In the genomic region with DNA sequence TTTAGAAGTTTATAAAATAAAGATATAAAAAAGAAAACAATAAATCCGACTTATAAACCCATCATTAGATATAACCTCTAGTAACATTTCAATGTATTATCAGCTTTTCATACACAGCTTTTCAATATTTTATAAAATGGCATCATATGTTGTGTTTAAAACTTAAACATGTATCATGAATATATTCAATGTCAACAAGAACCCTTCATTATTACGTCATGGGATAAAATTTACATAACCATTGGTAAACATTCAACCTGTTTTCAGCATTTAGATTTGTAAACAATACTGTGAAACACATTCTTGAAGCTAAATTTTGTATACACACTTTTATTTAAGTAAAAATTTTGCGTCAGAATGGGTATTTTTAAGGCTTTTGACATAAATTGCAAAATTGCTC, we compare ENCODE assay signal across 27 cellular contexts.
"Had no signal": no experiment of that assay in that cellular context is flagged by ENCODE, and none has a peak within 500 bp of the region (broad histone marks: within the 10 kb centered on the region; RNA-seq: fewer than 3 reads in every experiment).

No MANE protein-coding gene starts in this region.

- ATAC-seq: stimulated activated effector memory CD8-positive, alpha-beta T cell treated with anti-CD3 and anti-CD28 coated beads, Interleukin-12 subunit alpha, Interleukin-12 subunit beta, amount 100 ng/mL, for 72 hours; stimulated activated memory B cell treated with anti-CD40 and anti-IgM and Interleukin-4, amounts not matched to agents 10 μg/mL and 1 μg/mL and 100 μg/mL, for 72 hours; stimulated activated naive B cell treated with anti-CD40 and anti-IgM and Interleukin-4, amounts not matched to agents 10 μg/mL and 1 μg/mL and 100 μg/mL, for 72 hours; stimulated activated naive CD8-positive, alpha-beta T cell treated with anti-CD3 and anti-CD28 coated beads, Interleukin-15, amount 100 ng/mL, for 72 hours; stimulated activated naive CD8-positive, alpha-beta T cell treated with anti-CD3 and anti-CD28 coated beads, Interleukin-15, Interleukin-2, amounts not matched to agents 100 U/mL and 50 U/mL, for 24 hours; upper lobe of right lung had no signal

- H3K27ac ChIP-seq: stomach, suprapubic skin, testis, thoracic aorta, thyroid gland, tibial artery, tibial nerve, transverse colon, upper lobe of left lung, upper lobe of right lung, uterus, vagina had no signal

- H3K9me3 ChIP-seq: stomach, suprapubic skin, testis, thoracic aorta, thyroid gland, tibial artery, tibial nerve, transverse colon, upper lobe of left lung, upper lobe of right lung, uterus, vagina had no signal

- H3K27me3 ChIP-seq: stomach, suprapubic skin, testis, thyroid gland, tibial artery, tibial nerve, transverse colon, upper lobe of left lung, upper lobe of right lung, uterus, vagina had no signal

- H3K36me3 ChIP-seq: stomach, suprapubic skin, thoracic aorta, thyroid gland, tibial artery, tibial nerve, transverse colon, upper lobe of left lung, upper lobe of right lung, uterus, vagina had no signal

- H3K4me1 ChIP-seq: stomach, suprapubic skin, testis, thyroid gland, tibial artery, tibial nerve, transverse colon, upper lobe of left lung, upper lobe of right lung, uterus, vagina had no signal

- FAIRE-seq: urothelium cell line had no signal

- H3K4me3 ChIP-seq: stomach, suprapubic skin, testis, thoracic aorta, thyroid gland, tibial artery, tibial nerve, transverse colon, upper lobe of left lung, upper lobe of right lung, uterus, vagina had no signal

- DNase-seq: stimulated activated CD4-positive, alpha-beta T cell treated with anti-CD3 and anti-CD28 coated beads, Interleukin-2, amount 100 ng/mL, for 48 hours; stimulated activated CD4-positive, alpha-beta T cell treated with anti-CD3 and anti-CD28 coated beads, Interleukin-4, amount 100 ng/mL, for 1 hour; stimulated activated CD4-positive, alpha-beta T cell treated with anti-CD3 and anti-CD28 coated beads, Interleukin-4, amount 100 ng/mL, for 24 hours; stimulated activated CD4-positive, alpha-beta T cell treated with anti-CD3 and anti-CD28 coated beads, Interleukin-4, amount 100 ng/mL, for 4 hours; stimulated activated CD8-positive, alpha-beta memory T cell treated with anti-CD3 and anti-CD28 coated beads, Interleukin-4, amount 100 ng/mL, for 48 hours; stimulated activated naive B cell treated with anti-CD40 and anti-IgM and Interleukin-4, amounts not matched to agents 10 μg/mL and 1 μg/mL and 100 μg/mL, for 72 hours; stimulated activated naive CD4-positive, alpha-beta T cell; stimulated activated naive CD4-positive, alpha-beta T cell treated with Interleukin-2 at 50 U/mL for 16 hours; stimulated activated naive CD8-positive, alpha-beta T cell treated with anti-CD3 and anti-CD28 coated beads, Interleukin-15, amount 100 ng/mL, for 72 hours; stimulated activated naive CD8-positive, alpha-beta T cell treated with anti-CD3 and anti-CD28 coated beads, Interleukin-15, Interleukin-2, amounts not matched to agents 100 U/mL and 50 U/mL, for 24 hours; stomach; substantia nigra; testis; thyroid gland; tibial artery; transverse colon; trophoblast cell; upper lobe of left lung; upper lobe of right lung; uterus had no signal
